17 cellular contexts compared by ENCODE assay signal in the genomic region with DNA sequence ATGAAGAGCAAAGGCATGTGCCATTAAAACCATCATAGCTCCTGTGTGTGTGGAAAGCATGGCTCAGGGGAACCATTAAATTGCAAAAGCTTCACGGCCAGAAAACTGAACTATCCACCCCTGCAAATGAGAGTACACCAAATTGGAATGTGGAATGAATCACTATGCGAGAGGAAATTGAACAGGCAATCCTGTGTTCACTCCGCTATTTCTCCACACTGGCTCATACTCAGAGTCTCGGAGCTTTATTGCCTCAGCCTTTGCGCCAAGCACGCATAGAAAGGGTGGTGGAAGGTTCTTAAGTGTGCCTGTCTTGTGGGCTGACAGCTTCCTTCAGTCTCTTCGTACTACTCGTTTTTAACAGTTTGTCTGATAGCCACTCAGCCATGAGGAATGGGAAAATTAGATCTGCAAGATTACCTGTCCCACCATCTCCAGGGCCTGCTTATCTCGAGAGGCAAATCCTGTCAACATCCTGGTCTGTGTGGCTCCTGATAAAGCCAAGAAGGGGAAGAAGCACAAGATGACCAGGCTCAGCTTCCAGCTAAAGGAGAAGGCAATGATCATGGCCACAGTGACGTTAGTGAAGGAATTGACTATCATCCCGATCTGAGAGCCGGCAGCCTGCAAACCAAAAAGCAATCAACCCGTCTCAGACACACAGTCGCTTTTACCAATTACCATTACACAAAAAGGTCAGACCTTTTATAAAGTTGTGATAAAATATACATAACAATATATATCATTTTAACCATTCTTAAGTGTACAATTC. TPM values are rescaled to one million over a fixed set of nuclear protein-coding genes. Genes with fewer than 3 reads are reported as not detected.
DNase-seq lines count a peak whose midpoint lies in the region; TF ChIP-seq lines count a peak whose summit lies in the region.
"Had no signal": no experiment of that assay in that cellular context is flagged by ENCODE, and none has a peak within 500 bp of the region (broad histone marks: within the 10 kb centered on the region; RNA-seq: fewer than 3 reads in every experiment).

No MANE protein-coding gene starts in this region.

- no peak overlapping the region for H3K4me3 ChIP-seq in choroid plexus epithelial cell (ENCODE audit: low read depth, low read length)
- H3K4me3 ChIP-seq in mesendoderm (ENCODE audit: low read length), result no peak overlapping the region
- H3K4me3 ChIP-seq: Peyer's patch had no signal

- DNase-seq in EH (ENCODE audit: low read depth) (peak; percentile 42), OCI-M2 (lab: John Stamatoyannopoulos, UW; ENCODE audit: unreplicated experiment) (peak; percentile 51), choroid plexus epithelial cell (ENCODE audit: low read depth) (peak; percentile 87), mesendoderm (peak; percentile 89), activated gamma-delta T cell treated with Interleukin-2 at 50 U/mL for 16 hours (no peak), NCI-H1048 (lab: John Stamatoyannopoulos, UW) (no peak), GM19238 (ENCODE audit: insufficient read length, low spot score) (no peak), Kasumi-1 (lab: John Stamatoyannopoulos, UW) (no peak)
- DNase-seq: activated naive CD4-positive, alpha-beta T cell treated with Interleukin-2 at 50 U/mL for 16 hours; AML-193; DMS53; H7; immature natural killer cell; NCI-H1105; NCI-H345; Peyer's patch; stimulated activated naive CD4-positive, alpha-beta T cell treated with Interleukin-2 at 50 U/mL for 16 hours had no signal

- no peak overlapping the region for H3K9ac ChIP-seq in mesendoderm (ENCODE audit: low read length)

- peak overlapping the region; percentile 34 for H2BK5ac ChIP-seq in mesendoderm (ENCODE audit: low read length)

- H3K23ac ChIP-seq in mesendoderm (ENCODE audit: low read length), result no peak overlapping the region

- H3K18ac ChIP-seq in mesendoderm (ENCODE audit: low read length), result no peak overlapping the region

- no peak overlapping the region for H4K5ac ChIP-seq in mesendoderm (ENCODE audit: low read length)

- H4K8ac ChIP-seq in mesendoderm (ENCODE audit: low read depth, low read length), result no peak overlapping the region

- H2BK15ac ChIP-seq in mesendoderm (replicated peaks; ENCODE audit: low read depth), result no peak overlapping the region

- no peak overlapping the region for H3K4ac ChIP-seq in mesendoderm (ENCODE audit: low read depth, low read length)

- TF ChIP-seq CTCF in choroid plexus epithelial cell (conservative IDR thresholded peaks at IDR 0.05; ENCODE audit: low read depth, low read length), result no peak

- H3K56ac ChIP-seq in mesendoderm (ENCODE audit: low read length), result no peak overlapping the region

- no peak overlapping the region for H2BK120ac ChIP-seq in mesendoderm (ENCODE audit: low read depth, low read length)

- no peaks in the 10 kb centered on the region for H3K79me1 ChIP-seq in mesendoderm (ENCODE audit: low read length)

- peaks cover 2% of the 10 kb centered on the region for H3K4me1 ChIP-seq in mesendoderm (ENCODE audit: control insufficient read depth, low read depth, low read length)
- H3K4me1 ChIP-seq: Peyer's patch had no signal

- no peaks in the 10 kb centered on the region for H3K36me3 ChIP-seq in mesendoderm (ENCODE audit: control insufficient read depth, insufficient read depth, low read length)
- H3K36me3 ChIP-seq: Peyer's patch had no signal

- H3K27me3 ChIP-seq in mesendoderm (ENCODE audit: insufficient read depth, low read length, poor library complexity), result no peaks in the 10 kb centered on the region
- H3K27me3 ChIP-seq: Peyer's patch had no signal

- H3K4me2 ChIP-seq in mesendoderm (ENCODE audit: low read length), result no peak overlapping the region

- no peak overlapping the region for H3K27ac ChIP-seq in mesendoderm (ENCODE audit: low read depth, low read length)
- H3K27ac ChIP-seq: Peyer's patch had no signal

- no CpG with 5 or more reads among the region's 14 CpGs for WGBS in mesendoderm (ENCODE audit: extremely low coverage, insufficient coverage, low lambda C conversion rate)

- no peak overlapping the region for H2AK5ac ChIP-seq in mesendoderm (ENCODE audit: low read length)

- no peaks in the 10 kb centered on the region for H3K79me2 ChIP-seq in mesendoderm (ENCODE audit: control insufficient read depth, insufficient read depth, low read length)

RNA-seq across cellular contexts. Expression of gene G6PC2, which starts 34.9 kb away (rescaled TPM):
- not detected for polyA plus RNA-seq in mesendoderm (2013, experiment 1 of 2)
- polyA plus RNA-seq in mesendoderm (2013, experiment 2 of 2), result not detected
- polyA plus RNA-seq: immature natural killer cell had no signal

RNA-seq across cellular contexts. Expression of gene SPC25, which starts 45.8 kb away (rescaled TPM):
- polyA plus RNA-seq in mesendoderm (2013, experiment 1 of 2), result 37.0 TPM
- polyA plus RNA-seq in mesendoderm (2013, experiment 2 of 2), result 35.9 TPM

Comparison
In these comparisons a context has a peak if more than half of its experiments do, and no peak if none do; other contexts are left out.
1. DNase-seq: peak in EH (single experiment), OCI-M2 (single experiment), choroid plexus epithelial cell (single experiment) and mesendoderm (single experiment); none in activated gamma-delta T cell treated with Interleukin-2 at 50 U/mL for 16 hours (single experiment), NCI-H1048 (single experiment), GM19238 (single experiment) and Kasumi-1 (0 of 2).